Comparison of ENCODE assay signal across 26 cellular contexts in the genomic region with DNA sequence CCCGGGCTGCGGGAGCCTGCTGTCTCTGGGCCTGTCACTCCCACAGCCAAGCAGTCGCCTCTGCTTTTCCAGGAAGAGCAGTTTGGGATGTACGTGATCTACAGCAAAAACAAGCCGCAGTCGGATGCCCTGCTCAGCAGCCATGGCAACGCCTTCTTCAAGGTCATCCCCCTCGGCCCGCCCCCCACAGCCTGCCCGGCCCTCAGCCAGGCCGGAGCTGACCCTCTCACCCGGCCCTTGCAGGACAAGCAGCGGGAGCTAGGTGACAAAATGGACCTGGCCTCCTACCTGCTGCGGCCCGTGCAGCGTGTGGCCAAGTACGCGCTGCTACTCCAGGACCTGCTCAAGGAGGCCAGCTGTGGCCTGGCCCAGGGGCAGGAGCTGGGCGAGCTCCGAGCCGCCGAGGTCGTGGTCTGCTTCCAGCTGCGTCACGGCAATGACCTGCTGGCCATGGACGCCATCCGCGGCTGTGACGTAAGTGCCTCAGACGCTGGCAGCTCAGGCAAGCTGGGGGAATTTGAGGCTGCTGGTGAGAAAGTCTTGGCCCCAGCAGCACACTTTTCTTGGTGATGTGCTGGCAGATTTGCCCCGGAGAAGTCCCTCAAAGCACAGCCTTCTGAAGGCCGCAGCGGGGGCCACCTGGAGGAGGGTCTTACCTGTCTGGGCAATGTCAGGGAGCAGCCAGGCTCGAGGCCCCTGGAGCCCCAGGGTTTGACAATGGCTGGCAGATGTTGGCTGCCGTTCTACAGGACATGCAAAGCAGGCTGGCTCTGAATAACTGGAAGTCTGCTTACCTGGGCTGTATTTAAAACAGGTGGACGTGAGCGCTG. TPM values are rescaled to one million over a fixed set of nuclear protein-coding genes. Genes with fewer than 3 reads are reported as not detected.
DNase-seq lines count a peak whose midpoint lies in the region; ATAC-seq and TF ChIP-seq lines count a peak whose summit lies in the region.
"Had no signal": no experiment of that assay in that cellular context is flagged by ENCODE, and none has a peak within 500 bp of the region (broad histone marks: within the 10 kb centered on the region; RNA-seq: fewer than 3 reads in every experiment).

No MANE protein-coding gene starts in this region.

- no peaks in the 10 kb centered on the region for H3K27me3 ChIP-seq in H7 (ENCODE audit: control insufficient read depth, insufficient read depth, low read length)
- no peaks in the 10 kb centered on the region for H3K27me3 ChIP-seq in right lobe of liver
- no peaks in the 10 kb centered on the region for H3K27me3 ChIP-seq in sigmoid colon
- H3K27me3 ChIP-seq: hepatocyte, thyroid gland had no signal

- H3K36me3 ChIP-seq in H7 (replicated peaks; ENCODE audit: control insufficient read depth, insufficient read depth, low read length) (peaks cover 3% of the 10 kb centered on the region), right lobe of liver (no peaks in the 10 kb centered on the region), sigmoid colon (no peaks in the 10 kb centered on the region)
- H3K36me3 ChIP-seq: HAP-1, thyroid gland had no signal

- TF ChIP-seq POLR2A in right lobe of liver (IDR thresholded peaks at IDR 0.05) (no peak), sigmoid colon (IDR thresholded peaks at IDR 0.05) (no peak)

- no peak overlapping the region for H3K4me3 ChIP-seq in H7 (ENCODE audit: insufficient read depth, low read depth, low read length)
- no peak overlapping the region for H3K4me3 ChIP-seq in right lobe of liver
- no peak overlapping the region for H3K4me3 ChIP-seq in sigmoid colon
- H3K4me3 ChIP-seq: dorsolateral prefrontal cortex, HAP-1, hepatocyte, thyroid gland had no signal

- H3K9me3 Mint-ChIP-seq in WTC11: no peaks in the 10 kb centered on the region
- H3K9me3 Mint-ChIP-seq: activated B cell treated with CpG ODN at 0.5 μM for 24 hours; activated T-cell treated with anti-CD3 and anti-CD28 coated beads, Interleukin-2, amount 50 U/mL, for 72 hours had no signal

- no peak overlapping the region for H3K27ac Mint-ChIP-seq in WTC11
- H3K27ac Mint-ChIP-seq: activated B cell treated with CpG ODN at 0.5 μM for 24 hours; activated T-cell treated with anti-CD3 and anti-CD28 coated beads, Interleukin-2, amount 50 U/mL, for 72 hours; stimulated activated naive B cell treated with anti-CD40 and anti-IgM and Interleukin-4, amounts not matched to agents 10 μg/mL and 1 μg/mL and 100 μg/mL, for 72 hours had no signal

- ATAC-seq in WTC11: no peak
- ATAC-seq in right lobe of liver: peak in 2 of 4 donors; percentile 29 to 50
- ATAC-seq in GM19463 (IDR thresholded peaks at IDR 0.05; ENCODE audit: unreplicated experiment): no peak
- ATAC-seq in GM21367 (IDR thresholded peaks at IDR 0.05; ENCODE audit: unreplicated experiment): no peak
- ATAC-seq: activated T-cell treated with anti-CD3 and anti-CD28 coated beads, Interleukin-2, amount 50 U/mL, for 72 hours; Panc1; stimulated activated naive B cell treated with anti-CD40 and anti-IgM and Interleukin-4, amounts not matched to agents 10 μg/mL and 1 μg/mL and 100 μg/mL, for 72 hours had no signal

- H3K36me3 Mint-ChIP-seq in WTC11: peaks cover 20% of the 10 kb centered on the region
- H3K36me3 Mint-ChIP-seq: stimulated activated naive B cell treated with anti-CD40 and anti-IgM and Interleukin-4, amounts not matched to agents 10 μg/mL and 1 μg/mL and 100 μg/mL, for 72 hours had no signal

- CTCF ChIA-PET in WTC11 (lab: Charles Lee): no interaction called here

- H3K27ac ChIP-seq in right lobe of liver (no peak overlapping the region), sigmoid colon (no peak overlapping the region)
- H3K27ac ChIP-seq: dorsolateral prefrontal cortex, epithelial cell of prostate, hepatocyte, parathyroid adenoma had no signal

- 92% methylated on average over 2 of the region's 37 CpGs for WGBS in right lobe of liver (ENCODE audit: insufficient coverage, low coverage, low lambda C conversion rate, missing lambda C conversion rate)
- 79 to 85% methylated on average over 37 of the region's 37 CpGs for WGBS in sigmoid colon, 2 donors

- POLR2A ChIA-PET in WTC11 (lab: Charles Lee): no interaction called here

- no peak overlapping the region for H3K4me3 Mint-ChIP-seq in WTC11
- H3K4me3 Mint-ChIP-seq: activated B cell treated with CpG ODN at 0.5 μM for 24 hours; activated T-cell treated with anti-CD3 and anti-CD28 coated beads, Interleukin-2, amount 50 U/mL, for 72 hours; stimulated activated naive B cell treated with anti-CD40 and anti-IgM and Interleukin-4, amounts not matched to agents 10 μg/mL and 1 μg/mL and 100 μg/mL, for 72 hours had no signal

- intact Hi-C loops in right lobe of liver (cut with DNase I): no loop called here
- intact Hi-C loops in sigmoid colon (cut with DNase I): no loop called here

- H3K9me3 ChIP-seq in right lobe of liver: no peaks in the 10 kb centered on the region
- H3K9me3 ChIP-seq in sigmoid colon: no peaks in the 10 kb centered on the region
- H3K9me3 ChIP-seq: HAP-1, thyroid gland had no signal

- TF ChIP-seq CTCF in WTC11 (IDR thresholded peaks at IDR 0.05): no peak
- TF ChIP-seq CTCF in right lobe of liver (IDR thresholded peaks at IDR 0.05): no peak
- no peak for TF ChIP-seq CTCF in sigmoid colon (IDR thresholded peaks at IDR 0.05)

- H3K27me3 Mint-ChIP-seq in WTC11 (ENCODE audit: low read depth): no peaks in the 10 kb centered on the region

- no peaks in the 10 kb centered on the region for H3K4me1 ChIP-seq in right lobe of liver
- peaks cover 0 to 4% (median 0%) of the 10 kb centered on the region in 4 donors for H3K4me1 ChIP-seq in sigmoid colon
- H3K4me1 ChIP-seq: HAP-1 had no signal

- DNase-seq in H7 (peak; percentile 56), WTC11 (ENCODE audit: low spot score) (peak; percentile 8), right lobe of liver (peak in 2 of 3 donors; percentile 50 to 52), sigmoid colon (peak; percentile 55), AG08395 (ENCODE audit: low spot score) (no peak)
- DNase-seq: activated B cell treated with CpG ODN at 0.5 μM for 24 hours; activated CD8-positive, alpha-beta memory T cell treated with anti-CD3 and anti-CD28 coated beads for 24 hours; activated T-cell treated with anti-CD3 and anti-CD28 coated beads, Interleukin-2, amount 50 U/mL, for 72 hours; mammary epithelial cell; NCI-H1048; NCI-H2029 treated with DMSO at 0.1 percent for 48 hours; NCI-H446 treated with DMSO at 0.1 percent for 48 hours; NK-92 treated with Interleukin-12 subunit alpha and Interleukin-12 subunit beta, amount 100 ng/mL, for 24 hours; stimulated activated CD4-positive, alpha-beta T cell treated with anti-CD3 and anti-CD28 coated beads, Interleukin-1b, Interleukin-23, amount 100 ng/mL, for 48 hours; stimulated activated naive B cell treated with anti-CD40 and anti-IgM and Interleukin-4, amounts not matched to agents 10 μg/mL and 1 μg/mL and 100 μg/mL, for 72 hours had no signal

- TF ChIP-seq EP300 in sigmoid colon (IDR thresholded peaks at IDR 0.05): no peak

- H3K4me1 Mint-ChIP-seq in WTC11: no peaks in the 10 kb centered on the region
- H3K4me1 Mint-ChIP-seq: activated B cell treated with CpG ODN at 0.5 μM for 24 hours had no signal

TF ChIP-seq in WTC11, 78 proteins besides CTCF, POLR2A, EP300 and RAD21:
- TF ChIP-seq ZNF416 (CRISPR knock-in tag; IDR thresholded peaks at IDR 0.05) (no peak), AFF4 (CRISPR knock-in tag; IDR thresholded peaks at IDR 0.05; ENCODE audit: borderline replicate concordance) (no peak)

RNA-seq across cellular contexts. Expression of gene LRRC14B, which starts 20.1 kb away (rescaled TPM):
- total RNA-seq in H7 (2014; rRNA removed; shearing (Covaris generic)): 0.44 TPM in 1 of 2 replicates, not detected in the other
- total RNA-seq in WTC11 (2021) (0.11 TPM in 1 of 3 replicates, not detected in the others), right lobe of liver (not detected), sigmoid colon (under 1 TPM in 1 of 4 donors, not detected in 3; 0.66 TPM)
- polyA plus RNA-seq in sigmoid colon: not detected
- total RNA-seq: activated B cell treated with CpG ODN at 0.5 μM for 24 hours; activated T-cell treated with anti-CD3 and anti-CD28 coated beads, Interleukin-2, amount 50 U/mL, for 72 hours; fibroblast of villous mesenchyme; hepatocyte; mammary epithelial cell; T-helper 2 cell treated with Interferon-gamma antibody and Interleukin-4, amounts not matched to agents 100 ng/mL and 5 ng/mL, for 36 hours; thyroid gland had no signal
- polyA plus RNA-seq: mammary epithelial cell had no signal

RNA-seq across cellular contexts. Expression of gene CCDC127, which starts 46.8 kb away (rescaled TPM):
- 3.3 and 4.4 TPM in 2 replicates for total RNA-seq in H7 (2014; rRNA removed; shearing (Covaris generic))
- 5.3 to 8.4 TPM (median 6.3 TPM) in 3 replicates for total RNA-seq in WTC11 (2021)
- total RNA-seq in right lobe of liver: 1 to 10 TPM; 1.2 to 3.6 (median 2.2) TPM
- total RNA-seq in sigmoid colon: 1 to 10 TPM; 5.7 to 8.3 (median 7.1) TPM
- 1 to 10 TPM; 1.2 to 3.3 (median 1.2) TPM for polyA plus RNA-seq in sigmoid colon

RNA-seq across cellular contexts. Expression of gene SDHA, which starts 46.9 kb away (rescaled TPM):
- total RNA-seq in H7 (2014; rRNA removed; shearing (Covaris generic)): 93.4 and 112 TPM in 2 replicates
- total RNA-seq in WTC11 (2021) (135 to 145 TPM (median 137 TPM) in 3 replicates), right lobe of liver (100 to 1,000 TPM; 165 to 223 (median 188) TPM), sigmoid colon (10 to 100 TPM; 72.7 to 87.0 (median 80.2) TPM)
- 100 to 1,000 TPM; 184 to 290 (median 187) TPM for polyA plus RNA-seq in sigmoid colon
